8 cellular contexts compared by ENCODE assay signal in the genomic region with DNA sequence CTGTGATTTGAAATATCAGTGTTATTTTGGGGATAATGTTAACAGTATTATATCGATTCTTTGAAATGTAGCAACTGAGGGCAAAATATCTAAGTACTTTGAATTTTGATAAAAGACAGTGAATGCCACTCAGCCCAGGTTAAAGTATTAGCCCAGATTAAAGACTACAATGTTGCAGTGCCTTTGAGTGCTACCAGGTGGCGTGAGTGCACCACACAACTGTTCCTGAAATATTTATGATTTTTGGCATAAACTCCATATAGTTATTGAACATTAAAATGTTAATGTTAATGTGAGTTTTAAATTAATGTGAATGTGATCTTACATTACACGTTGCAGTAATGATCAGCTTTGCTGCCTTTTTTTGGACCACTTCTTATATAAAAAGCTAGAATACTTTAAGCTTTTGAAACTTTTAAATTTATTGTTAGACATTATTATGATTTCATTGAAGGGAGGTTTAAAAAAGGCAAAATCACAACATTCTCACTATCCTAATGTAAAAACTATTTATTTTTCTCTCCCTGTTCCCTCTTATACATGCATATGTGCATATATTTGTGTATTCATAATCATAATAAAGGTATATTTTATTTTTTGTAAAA. TPM values are rescaled to one million over a fixed set of nuclear protein-coding genes. Genes with fewer than 3 reads are reported as not detected.
DNase-seq lines count a peak whose midpoint lies in the region; ATAC-seq and TF ChIP-seq lines count a peak whose summit lies in the region.

No MANE protein-coding gene starts in this region.

- TF ChIP-seq CTCF in stomach (IDR thresholded peaks at IDR 0.05), result peak in 5 of 7 experiments; percentile 58 to 76 (median 65)

- H3K9me3 Mint-ChIP-seq in activated CD4-positive, alpha-beta T cell treated with anti-CD3 and anti-CD28 coated beads for 36 hours (ENCODE audit: low read depth), result no peaks in the 10 kb centered on the region
- H3K9me3 Mint-ChIP-seq in activated naive CD4-positive, alpha-beta T cell treated with anti-CD3 and anti-CD28 coated beads, Interleukin-2, amount 10 ng/mL, durations not matched to agents 7 days and 5 days, result no peaks in the 10 kb centered on the region

- DNase-seq in activated CD4-positive, alpha-beta T cell treated with anti-CD3 and anti-CD28 coated beads for 36 hours, result peak; percentile 60
- DNase-seq in activated CD4-positive, alpha-beta T cell treated with anti-CD3 and anti-CD28 coated beads for 1 hour, result no peak
- peak; percentile 22 for DNase-seq in NCI-H460 (ENCODE audit: extremely low read depth, low read depth)
- peak; percentile 52 for DNase-seq in activated naive CD4-positive, alpha-beta T cell treated with anti-CD3 and anti-CD28 coated beads, Interleukin-2, amount 10 ng/mL, durations not matched to agents 7 days and 5 days
- peak; percentile 29 for DNase-seq in hepatic stellate cell (ENCODE audit: low spot score)
- DNase-seq in stomach, result no peak

- WGBS in stomach, 5 donors, result 30 to 45% (median 40%) methylated on average over 3 of the region's 3 CpGs

- no peaks in the 10 kb centered on the region for H3K4me1 ChIP-seq in stomach

- no peak overlapping the region for H3K27ac Mint-ChIP-seq in activated CD4-positive, alpha-beta T cell treated with anti-CD3 and anti-CD28 coated beads for 36 hours
- H3K27ac Mint-ChIP-seq in activated naive CD4-positive, alpha-beta T cell treated with anti-CD3 and anti-CD28 coated beads, Interleukin-2, amount 10 ng/mL, durations not matched to agents 7 days and 5 days, result no peak overlapping the region

- CTCF ChIA-PET in activated CD4-positive, alpha-beta T cell treated with anti-CD3 and anti-CD28 coated beads for 36 hours (lab: Charles Lee), result interaction anchor here (0.6 to 5.3 kb wide), 12 partner anchors 9 to 1139 kb away, joined by 3 to 38 read pairs (median 4); no protein-coding TSS in a partner anchor
- CTCF ChIA-PET in activated naive CD4-positive, alpha-beta T cell treated with anti-CD3 and anti-CD28 coated beads, Interleukin-2, amount 10 ng/mL, durations not matched to agents 7 days and 5 days (lab: Charles Lee), result interaction anchor here (0.7 to 9.7 kb wide), 16 partner anchors 8 to 1140 kb away, joined by 3 to 106 read pairs (median 4); partner anchors contain the start of genes KLHL42 and MANSC4

- no peak for TF ChIP-seq POLR2A in stomach (IDR thresholded peaks at IDR 0.05)

- H3K36me3 Mint-ChIP-seq in activated CD4-positive, alpha-beta T cell treated with anti-CD3 and anti-CD28 coated beads for 36 hours (ENCODE audit: low read depth), result peaks cover 27% of the 10 kb centered on the region
- peaks cover 37% of the 10 kb centered on the region for H3K36me3 Mint-ChIP-seq in activated naive CD4-positive, alpha-beta T cell treated with anti-CD3 and anti-CD28 coated beads, Interleukin-2, amount 10 ng/mL, durations not matched to agents 7 days and 5 days

- no peaks in the 10 kb centered on the region for H3K27me3 ChIP-seq in stomach

- no peak overlapping the region for H3K4me3 Mint-ChIP-seq in activated CD4-positive, alpha-beta T cell treated with anti-CD3 and anti-CD28 coated beads for 36 hours
- no peak overlapping the region for H3K4me3 Mint-ChIP-seq in activated naive CD4-positive, alpha-beta T cell treated with anti-CD3 and anti-CD28 coated beads, Interleukin-2, amount 10 ng/mL, durations not matched to agents 7 days and 5 days

- H3K36me3 ChIP-seq in stomach, result peaks cover 4 to 77% (median 66%) of the 10 kb centered on the region in 4 donors

- POLR2A ChIA-PET in activated CD4-positive, alpha-beta T cell treated with anti-CD3 and anti-CD28 coated beads for 36 hours (lab: Charles Lee), result no interaction called here

- no peak overlapping the region for H3K4me3 ChIP-seq in stomach

- peak; percentile 42 for ATAC-seq in activated CD4-positive, alpha-beta T cell treated with anti-CD3 and anti-CD28 coated beads for 36 hours
- ATAC-seq in HG02759 (IDR thresholded peaks at IDR 0.05; ENCODE audit: unreplicated experiment) (peak; percentile 73), HG03469 (IDR thresholded peaks at IDR 0.05; ENCODE audit: unreplicated experiment) (no peak)

- intact Hi-C loops in activated CD4-positive, alpha-beta T cell treated with anti-CD3 and anti-CD28 coated beads for 36 hours (cut with DNase I, micrococcal nuclease), result loop anchor here (1.0 to 5.0 kb wide), 4 partner anchors 88 to 1264 kb away; no protein-coding TSS in a partner anchor
- intact Hi-C loops in stomach (cut with DNase I; ENCODE audit: low total_unique reads), result loop anchor here (10.0 kb wide), 1 partner anchor 82 kb away; no protein-coding TSS in a partner anchor

- H3K9me3 ChIP-seq in stomach, result no peaks in the 10 kb centered on the region

- H3K4me1 Mint-ChIP-seq in activated CD4-positive, alpha-beta T cell treated with anti-CD3 and anti-CD28 coated beads for 36 hours, result no peaks in the 10 kb centered on the region
- H3K4me1 Mint-ChIP-seq in activated naive CD4-positive, alpha-beta T cell treated with anti-CD3 and anti-CD28 coated beads, Interleukin-2, amount 10 ng/mL, durations not matched to agents 7 days and 5 days, result no peaks in the 10 kb centered on the region

- no peak overlapping the region for H3K27ac ChIP-seq in stomach

- TF ChIP-seq EP300 in stomach (IDR thresholded peaks at IDR 0.05), result no peak

- H3K27me3 Mint-ChIP-seq in activated CD4-positive, alpha-beta T cell treated with anti-CD3 and anti-CD28 coated beads for 36 hours, result no peaks in the 10 kb centered on the region
- no peaks in the 10 kb centered on the region for H3K27me3 Mint-ChIP-seq in activated naive CD4-positive, alpha-beta T cell treated with anti-CD3 and anti-CD28 coated beads, Interleukin-2, amount 10 ng/mL, durations not matched to agents 7 days and 5 days

RNA-seq across cellular contexts. Expression of gene MRPS35, which starts 22.5 kb away (rescaled TPM):
- 10 to 100 TPM; 58.5 to 62.1 TPM for total RNA-seq in activated CD4-positive, alpha-beta T cell treated with anti-CD3 and anti-CD28 coated beads for 36 hours
- total RNA-seq in NCI-H460 (2014; rRNA removed; shearing (Covaris generic)), result 138 and 139 TPM in 2 replicates
- polyA plus RNA-seq in NCI-H460 (2014; cell fraction: nucleus; rRNA removed), result 86.4 and 89.3 TPM in 2 replicates
- total RNA-seq in stomach, result 10 to 100 TPM in 3 of 5 donors, 1 to 10 TPM in 2; 9.8 to 71.6 (median 15.6) TPM
- 10 to 100 TPM; 28.9 to 61.4 (median 42.8) TPM for polyA plus RNA-seq in stomach

RNA-seq across cellular contexts. Expression of gene REP15, which starts 36.9 kb away (rescaled TPM):
- total RNA-seq in activated CD4-positive, alpha-beta T cell treated with anti-CD3 and anti-CD28 coated beads for 36 hours, result not detected
- 0.23 and 0.30 TPM in 2 replicates for total RNA-seq in NCI-H460 (2014; rRNA removed; shearing (Covaris generic))
- polyA plus RNA-seq in NCI-H460 (2014; cell fraction: nucleus; rRNA removed), result 0.17 TPM in 1 of 2 replicates, not detected in the other
- 10 to 100 TPM in 3 of 5 donors, 1 to 10 TPM in 2; 4.1 to 38.2 (median 11.2) TPM for total RNA-seq in stomach
- 100 to 1,000 TPM in 1 of 3 donors, 1 to 10 TPM in 2; 3.0 to 115 (median 9.8) TPM for polyA plus RNA-seq in stomach

RNA-seq across cellular contexts. Expression of gene KLHL42, which starts 46.9 kb away (rescaled TPM):
- 1 to 10 TPM; 7.1 to 9.2 TPM for total RNA-seq in activated CD4-positive, alpha-beta T cell treated with anti-CD3 and anti-CD28 coated beads for 36 hours
- 13.7 and 14.9 TPM in 2 replicates for total RNA-seq in NCI-H460 (2014; rRNA removed; shearing (Covaris generic))
- 29.0 and 37.0 TPM in 2 replicates for polyA plus RNA-seq in NCI-H460 (2014; cell fraction: nucleus; rRNA removed)
- total RNA-seq in stomach, result 100 to 1,000 TPM in 1 of 5 donors, 10 to 100 TPM in 4; 13.3 to 141 (median 54.5) TPM
- 1 to 10 TPM; 5.1 to 7.7 (median 5.3) TPM for polyA plus RNA-seq in stomach

RNA-seq across cellular contexts. Expression of gene MANSC4, which starts 46.9 kb away (rescaled TPM):
- not detected for total RNA-seq in activated CD4-positive, alpha-beta T cell treated with anti-CD3 and anti-CD28 coated beads for 36 hours
- not detected in 2 replicates for total RNA-seq in NCI-H460 (2014; rRNA removed; shearing (Covaris generic))
- polyA plus RNA-seq in NCI-H460 (2014; cell fraction: nucleus; rRNA removed), result not detected in 2 replicates
- total RNA-seq in stomach, result not detected
- not detected for polyA plus RNA-seq in stomach

Comparison
In these comparisons a context has a peak if more than half of its experiments do, and no peak if none do; other contexts are left out.
1. DNase-seq: peak in activated CD4-positive, alpha-beta T cell treated with anti-CD3 and anti-CD28 coated beads for 36 hours (single experiment), NCI-H460 (single experiment), activated naive CD4-positive, alpha-beta T cell treated with anti-CD3 and anti-CD28 coated beads, Interleukin-2, amount 10 ng/mL, durations not matched to agents 7 days and 5 days (single experiment) and hepatic stellate cell (single experiment); none in activated CD4-positive, alpha-beta T cell treated with anti-CD3 and anti-CD28 coated beads for 1 hour (single experiment) and stomach (single experiment).